ENCODE assay signal across 8 cellular contexts in genomic region chr2:231514951-231515297, GRCh38. TPM values are rescaled to one million over a fixed set of nuclear protein-coding genes. Genes with fewer than 3 reads are reported as not detected.
A peak's percentile ranks its signal among the peaks of the same experiment; 100 is the strongest.
DNase-seq lines count a peak whose midpoint lies in the region; ATAC-seq and TF ChIP-seq lines count a peak whose summit lies in the region.

No MANE protein-coding gene starts in this region.

- H3K4me1 ChIP-seq in OCI-LY7 (ENCODE audit: insufficient read depth, low read length, poor library complexity, severe bottlenecking) (peaks cover 23% of the 10 kb centered on the region), trophoblast cell (ENCODE audit: control insufficient read depth in 1 of 2, insufficient read depth in 2 of 2, low read length in 2 of 2) (peaks cover 3 to 6% of the 10 kb centered on the region in 2 experiments)

- H3K36me3 ChIP-seq in OCI-LY7 (ENCODE audit: insufficient read depth, low read length): no peaks in the 10 kb centered on the region
- H3K36me3 ChIP-seq in trophoblast cell (ENCODE audit: control insufficient read depth in 1 of 2, insufficient read depth in 2 of 2, low read length in 2 of 2): no peaks in the 10 kb centered on the region

- H3K9ac ChIP-seq in trophoblast cell (ENCODE audit: low read length): peak overlapping the region; percentile 92

- H3K18ac ChIP-seq in trophoblast cell (ENCODE audit: low read length): no peak overlapping the region

- ATAC-seq in GM18909 (IDR thresholded peaks at IDR 0.05; ENCODE audit: poor library complexity, unreplicated experiment): no peak
- no peak for ATAC-seq in GM18873 (IDR thresholded peaks at IDR 0.05; ENCODE audit: low FRiP score, unreplicated experiment)

- DNase-seq in G401 (ENCODE audit: low spot score) (peak; percentile 37), OCI-LY7 (ENCODE audit: low spot score) (peak; percentile 26), epithelial cell of proximal tubule (ENCODE audit: low read depth) (no peak), trophoblast cell (no peak), posterior vena cava (ENCODE audit: low spot score) (no peak), NCI-H446 (lab: John Stamatoyannopoulos, UW) (no peak)

- CTCF ChIA-PET in OCI-LY7 (lab: Charles Lee; ENCODE audit: unreplicated experiment): no interaction called here

- H4K12ac ChIP-seq in trophoblast cell (ENCODE audit: low read depth, low read length): peak overlapping the region; percentile 78

- no peaks in the 10 kb centered on the region for H3K9me2 ChIP-seq in OCI-LY7 (ENCODE audit: insufficient read depth, low read length)

- WGBS in trophoblast cell (ENCODE audit: extremely low coverage, insufficient coverage, insufficient read length): no CpG with 5 or more reads among the region's 7 CpGs

- H3K27ac ChIP-seq in OCI-LY7 (ENCODE audit: low read depth, low read length, poor library complexity, severe bottlenecking): peak overlapping the region; percentile 19
- no peak overlapping the region for H3K27ac ChIP-seq in trophoblast cell (ENCODE audit: low read depth, low read length)

- no peak overlapping the region for H2AK5ac ChIP-seq in trophoblast cell (ENCODE audit: low read length)

- H2BK12ac ChIP-seq in trophoblast cell (ENCODE audit: low read length): no peak overlapping the region

- in situ Hi-C loops in G401 (cut with HindIII; ENCODE audit: low sequenced_read_pairs): no loop called here

- H3K23ac ChIP-seq in trophoblast cell (ENCODE audit: low read length): no peak overlapping the region

- no peak overlapping the region for H3K4ac ChIP-seq in trophoblast cell (ENCODE audit: low read depth, low read length)

- H3K27me3 ChIP-seq in trophoblast cell (ENCODE audit: insufficient read depth, low read length): no peaks in the 10 kb centered on the region

- intact Hi-C loops in OCI-LY7 (cut with micrococcal nuclease; ENCODE audit: unreplicated experiment) (loop anchor here (1.0 to 10.0 kb wide), 3 partner anchors 51 to 200 kb away; partner anchors contain the start of gene NCL), posterior vena cava (cut with DNase I) (loop anchor here (5.0 kb wide), 1 partner anchor 42 kb away; no protein-coding TSS in a partner anchor)

- peak overlapping the region; percentile 90 for H4K8ac ChIP-seq in trophoblast cell (ENCODE audit: low read depth, low read length)

- H3K14ac ChIP-seq in trophoblast cell (ENCODE audit: low read length): peak overlapping the region; percentile 88

- H2BK120ac ChIP-seq in trophoblast cell (ENCODE audit: insufficient read depth, low read length, poor library complexity): no peak overlapping the region

- H3K4me3 ChIP-seq in OCI-LY7 (ENCODE audit: low read depth, low read length, poor library complexity, severe bottlenecking) (peak overlapping the region; percentile 76), epithelial cell of proximal tubule (ENCODE audit: low read depth, low read length) (peak overlapping the region; percentile 69), trophoblast cell (ENCODE audit: low read depth, low read length) (peak overlapping the region; percentile 80)

- H4K20me1 ChIP-seq in OCI-LY7 (ENCODE audit: insufficient read depth, low read length): no peaks in the 10 kb centered on the region

- BruUV-seq in OCI-LY7 (replicated peaks; lab: Mats Ljungman, UMichigan): TSS peak; percentile 100

- POLR2A ChIA-PET in OCI-LY7 (lab: Charles Lee): interaction anchor here (0.6 to 1.9 kb wide), 5 partner anchors 9 to 332 kb away, joined by 3 to 7 read pairs (median 3); partner anchors contain the start of gene NCL

- H3K4me2 ChIP-seq in OCI-LY7 (ENCODE audit: low read length): peak overlapping the region; percentile 85
- peak overlapping the region; percentile 84 for H3K4me2 ChIP-seq in trophoblast cell (ENCODE audit: low read length)

- H3K9me3 ChIP-seq in OCI-LY7 (ENCODE audit: low read length) (no peaks in the 10 kb centered on the region), trophoblast cell (ENCODE audit: insufficient read depth, low read depth, low read length) (no peaks in the 10 kb centered on the region)

- no peak for TF ChIP-seq CTCF in OCI-LY7 (conservative IDR thresholded peaks at IDR 0.05; ENCODE audit: low read length)
- TF ChIP-seq CTCF in epithelial cell of proximal tubule (conservative IDR thresholded peaks at IDR 0.05; ENCODE audit: low read depth, low read length): no peak

- peaks cover 5% of the 10 kb centered on the region for H3K79me1 ChIP-seq in trophoblast cell (ENCODE audit: low read length)

- H2AFZ ChIP-seq in OCI-LY7 (ENCODE audit: low read length) (peak overlapping the region; percentile 83; the same call in 1 of the 2 replicates), trophoblast cell (ENCODE audit: insufficient read depth, low read length, poor library complexity) (peak overlapping the region; percentile 90)

- H3K79me2 ChIP-seq in OCI-LY7 (ENCODE audit: insufficient read depth, low read depth, low read length) (peaks cover 7% of the 10 kb centered on the region; the same call in 1 of the 2 replicates), trophoblast cell (ENCODE audit: control insufficient read depth, insufficient read depth, low read length, poor library complexity) (peaks cover 4% of the 10 kb centered on the region)

- H4K91ac ChIP-seq in trophoblast cell (ENCODE audit: low read depth, low read length): peak overlapping the region; percentile 86

- H2BK5ac ChIP-seq in trophoblast cell (ENCODE audit: low read depth, low read length, poor library complexity): no peak overlapping the region

RNA-seq across cellular contexts. Expression of gene NMUR1, which starts 15.3 kb away (rescaled TPM):
- total RNA-seq in G401 (2014; rRNA removed; shearing (Covaris generic)): not detected in 2 replicates
- total RNA-seq in OCI-LY7 (2014; rRNA removed; shearing (Covaris generic)): not detected in 2 replicates
- total RNA-seq in OCI-LY7 (2022) (not detected in 2 replicates), epithelial cell of proximal tubule (not detected in 2 replicates), posterior vena cava (1 to 10 TPM; 5.3 to 7.4 TPM)
- polyA plus RNA-seq in trophoblast cell (2013): 0.03 TPM in 1 of 2 replicates, not detected in the other

RNA-seq across cellular contexts. Expression of gene NCL, which starts 50.6 kb away (rescaled TPM):
- 159 and 386 TPM in 2 replicates for total RNA-seq in G401 (2014; rRNA removed; shearing (Covaris generic))
- 255 and 413 TPM in 2 replicates for total RNA-seq in OCI-LY7 (2014; rRNA removed; shearing (Covaris generic))
- 895 and 1,007 TPM in 2 replicates for total RNA-seq in OCI-LY7 (2022)
- total RNA-seq in epithelial cell of proximal tubule: 141 and 227 TPM in 2 replicates
- polyA plus RNA-seq in trophoblast cell (2013): 312 and 322 TPM in 2 replicates
- 100 to 1,000 TPM; 341 to 448 TPM for total RNA-seq in posterior vena cava

Comparison
In these comparisons a context has a peak if more than half of its experiments do, and no peak if none do; other contexts are left out.
1. DNase-seq: peak in G401 (single experiment) and OCI-LY7 (single experiment); none in epithelial cell of proximal tubule (single experiment), trophoblast cell (0 of 2), posterior vena cava (single experiment) and NCI-H446 (0 of 2).
2. Peak in every context shown above with its lines, with median percentiles within 50 percentile points of each other: H3K4me3 ChIP-seq.